1 cellular context compared by ENCODE assay signal in genomic region chr7:22805227-22805626, GRCh38.
TF ChIP-seq lines count a peak whose summit lies in the region.

No MANE protein-coding gene starts in this region.

TF ChIP-seq in K562, 482 proteins besides CTCF, POLR2A, EP300 and RAD21:
- TF ChIP-seq ZNF57 (CRISPR knock-in tag; IDR thresholded peaks at IDR 0.05): no peak
- no peak for TF ChIP-seq BACH1 (tag; IDR thresholded peaks at IDR 0.05)
- TF ChIP-seq DACH1 (IDR thresholded peaks at IDR 0.05; ENCODE audit: partially characterized antibody): peak; percentile 88
- TF ChIP-seq MCM7 (IDR thresholded peaks at IDR 0.05): peak in 1 of 2 experiments; percentile 90; a peak in 1 of 4 replicates
TF ChIP-seq in K562: peak in this region for 2.
